Comparison of ENCODE assay signal across 1 cellular context in genomic region chr3:171932153-171932567, GRCh38.
A peak's percentile ranks its signal among the peaks of the same experiment; 100 is the strongest.
TF ChIP-seq lines count a peak whose summit lies in the region.

No MANE protein-coding gene starts in this region.

TF ChIP-seq in HepG2, 621 proteins besides CTCF, POLR2A, EP300 and RAD21 (continued from another document and continues in another):
- TF ChIP-seq ZNF883 (CRISPR knock-in tag; IDR thresholded peaks at IDR 0.05; ENCODE audit: not compliant biosample characterization) (no peak), RARA (CRISPR knock-in tag; IDR thresholded peaks at IDR 0.05) (no peak), HOMEZ (CRISPR knock-in tag; IDR thresholded peaks at IDR 0.05; ENCODE audit: low read depth) (0 out of 2 replicates have a peak, but pooled peaks have one; percentile 26), HNF1B (CRISPR knock-in tag; IDR thresholded peaks at IDR 0.05) (no peak), ATF2 (CRISPR knock-in tag; IDR thresholded peaks at IDR 0.05) (no peak), RELA (CRISPR knock-in tag; IDR thresholded peaks at IDR 0.05) (no peak), NFYC (CRISPR knock-in tag; IDR thresholded peaks at IDR 0.05) (no peak), ATF6 (CRISPR knock-in tag; conservative IDR thresholded peaks at IDR 0.05) (no peak), BATF2 (CRISPR knock-in tag; IDR thresholded peaks at IDR 0.05) (no peak), HIVEP1 (CRISPR knock-in tag; IDR thresholded peaks at IDR 0.05) (no peak), SRSF9 (IDR thresholded peaks at IDR 0.05; ENCODE audit: borderline replicate concordance, insufficient read depth, low read depth, low read length, poor library complexity, severe bottlenecking) (no peak), ZNF275 (CRISPR knock-in tag; IDR thresholded peaks at IDR 0.05; ENCODE audit: borderline replicate concordance) (no peak), PHB2 (IDR thresholded peaks at IDR 0.05; ENCODE audit: partially characterized antibody) (no peak), BCLAF1 (IDR thresholded peaks at IDR 0.05) (no peak), CENPX (CRISPR knock-in tag; IDR thresholded peaks at IDR 0.05) (no peak), ZNF337 (CRISPR knock-in tag; IDR thresholded peaks at IDR 0.05; ENCODE audit: borderline replicate concordance, low read depth) (no peak), TEF (CRISPR knock-in tag; IDR thresholded peaks at IDR 0.05) (no peak), ZBED4 (CRISPR knock-in tag; IDR thresholded peaks at IDR 0.05; ENCODE audit: borderline replicate concordance) (0 out of 2 replicates have a peak, but pooled peaks have one; percentile 15), ZNF205 (CRISPR knock-in tag; IDR thresholded peaks at IDR 0.05) (no peak), ZNF431 (CRISPR knock-in tag; IDR thresholded peaks at IDR 0.05; ENCODE audit: borderline replicate concordance, low read depth) (no peak), ZNF747 (CRISPR knock-in tag; IDR thresholded peaks at IDR 0.05; ENCODE audit: borderline replicate concordance) (no peak), BRCA1 (CRISPR knock-in tag; IDR thresholded peaks at IDR 0.05) (no peak), NFIC (IDR thresholded peaks at IDR 0.05; ENCODE audit: low read length) (no peak), AGO1 (IDR thresholded peaks at IDR 0.05; ENCODE audit: low read depth, low read length, poor library complexity, severe bottlenecking) (no peak), SP140L (CRISPR knock-in tag; IDR thresholded peaks at IDR 0.05; ENCODE audit: borderline replicate concordance) (no peak), HDAC6 (IDR thresholded peaks at IDR 0.05; ENCODE audit: low read depth, low read length) (no peak), ZNF33B (CRISPR knock-in tag; IDR thresholded peaks at IDR 0.05) (no peak), MTERF4 (CRISPR knock-in tag; IDR thresholded peaks at IDR 0.05) (no peak), NFKB2 (CRISPR knock-in tag; IDR thresholded peaks at IDR 0.05; ENCODE audit: borderline replicate concordance) (no peak), MYPOP (CRISPR knock-in tag; IDR thresholded peaks at IDR 0.05) (0 out of 2 replicates have a peak, but pooled peaks have one; percentile 29), ZNF496 (CRISPR knock-in tag; IDR thresholded peaks at IDR 0.05; ENCODE audit: insufficient replicate concordance) (no peak), ZFYVE20 (CRISPR knock-in tag; IDR thresholded peaks at IDR 0.05; ENCODE audit: borderline replicate concordance, low read depth) (no peak), ZBTB46 (CRISPR knock-in tag; IDR thresholded peaks at IDR 0.05; ENCODE audit: borderline replicate concordance) (no peak), ZNF761 (CRISPR knock-in tag; conservative IDR thresholded peaks at IDR 0.05) (no peak), ZNF263 (CRISPR knock-in tag; IDR thresholded peaks at IDR 0.05) (no peak), ZNF780A (CRISPR knock-in tag; IDR thresholded peaks at IDR 0.05) (no peak), ZFP36L2 (CRISPR knock-in tag; IDR thresholded peaks at IDR 0.05) (no peak), HHEX (CRISPR knock-in tag; IDR thresholded peaks at IDR 0.05) (no peak), ZNF772 (CRISPR knock-in tag; IDR thresholded peaks at IDR 0.05) (0 out of 2 replicates have a peak, but pooled peaks have one; percentile 46)
